8 cellular contexts compared by ENCODE assay signal in genomic region chr14:60721331-60722162, GRCh38. TPM values are rescaled to one million over a fixed set of nuclear protein-coding genes. Genes with fewer than 3 reads are reported as not detected.
DNase-seq lines count a peak whose midpoint lies in the region; ATAC-seq and TF ChIP-seq lines count a peak whose summit lies in the region.

No MANE protein-coding gene starts in this region.

- peak in 1 of 6 experiments; percentile 19 for TF ChIP-seq CTCF in Peyer's patch (IDR thresholded peaks at IDR 0.05)
- peak in 5 of 9 donors; percentile 18 to 46 (median 43) for TF ChIP-seq CTCF in heart right ventricle (IDR thresholded peaks at IDR 0.05)

- TF ChIP-seq POLR2A in Peyer's patch (IDR thresholded peaks at IDR 0.05) = no peak

- H3K4me3 Mint-ChIP-seq in activated naive CD8-positive, alpha-beta T cell treated with anti-CD3 and anti-CD28 coated beads for 36 hours = peak overlapping the region; percentile 76

- ATAC-seq in GM18498 (IDR thresholded peaks at IDR 0.05; ENCODE audit: unreplicated experiment) = peak; percentile 37
- ATAC-seq in heart right ventricle = peak; percentile 35 to 64 (median 54)

- peaks cover 69% of the 10 kb centered on the region for H3K27me3 Mint-ChIP-seq in activated naive CD8-positive, alpha-beta T cell treated with anti-CD3 and anti-CD28 coated beads for 36 hours

- peak in 2 of 3 donors; percentile 53 for DNase-seq in Peyer's patch
- peak; percentile 73 for DNase-seq in activated naive CD8-positive, alpha-beta T cell treated with anti-CD3 and anti-CD28 coated beads for 36 hours
- DNase-seq in heart right ventricle = peak; percentile 6 to 37
- no peak for DNase-seq in cortex of kidney (lab: John Stamatoyannopoulos, UW)
- no peak for DNase-seq in SKM-1 (lab: John Stamatoyannopoulos, UW; ENCODE audit: unreplicated experiment)

- H2AFZ ChIP-seq in ACC112 (ENCODE audit: low read length, unreplicated experiment) = no peak overlapping the region

- peaks cover 9% of the 10 kb centered on the region for H3K36me3 ChIP-seq in ACC112 (ENCODE audit: insufficient read depth, low read length)
- no peaks in the 10 kb centered on the region for H3K36me3 ChIP-seq in Peyer's patch
- H3K36me3 ChIP-seq in heart right ventricle = no peaks in the 10 kb centered on the region
- H3K36me3 ChIP-seq in rectal smooth muscle tissue (ENCODE audit: control insufficient read depth, insufficient read depth, low read length) = no peaks in the 10 kb centered on the region

- H3K4me3 ChIP-seq in ACC112 (ENCODE audit: low read depth, low read length) (peak overlapping the region; percentile 81), Peyer's patch (peak overlapping the region; percentile 47 to 75 (median 64)), heart right ventricle (peak overlapping the region in 9 of 10 donors; percentile 59 to 80 (median 74)), rectal smooth muscle tissue (ENCODE audit: low read length) (peak overlapping the region; percentile 76)

- H3K27me3 ChIP-seq in ACC112 (ENCODE audit: insufficient read depth, low read length) (no peaks in the 10 kb centered on the region), Peyer's patch (peaks cover 0 to 29% of the 10 kb centered on the region in 2 donors), heart right ventricle (peaks cover 0 to 97% (median 46%) of the 10 kb centered on the region in 7 donors), rectal smooth muscle tissue (ENCODE audit: control insufficient read depth, insufficient read depth, low read length) (peaks cover 20% of the 10 kb centered on the region)

- WGBS in heart right ventricle, 2 donors = 6 to 7% methylated on average over 69 to 74 of the region's 74 CpGs

- H3K27ac ChIP-seq in ACC112 (ENCODE audit: low read depth, low read length) = no peak overlapping the region
- no peak overlapping the region for H3K27ac ChIP-seq in Peyer's patch
- no peak overlapping the region for H3K27ac ChIP-seq in heart right ventricle
- H3K27ac ChIP-seq in rectal smooth muscle tissue (ENCODE audit: low read depth, low read length) = no peak overlapping the region

- no peak overlapping the region for H3K9ac ChIP-seq in rectal smooth muscle tissue (ENCODE audit: low read length)

- H3K4me1 ChIP-seq in ACC112 (ENCODE audit: control insufficient read depth, insufficient read depth, low read length, unreplicated experiment) (peaks cover 9% of the 10 kb centered on the region), Peyer's patch (peaks cover 0 to 36% (median 14%) of the 10 kb centered on the region in 4 donors), heart right ventricle (peaks cover 0 to 34% (median 19%) of the 10 kb centered on the region in 9 donors), rectal smooth muscle tissue (ENCODE audit: control insufficient read depth, insufficient read depth, low read length) (no peaks in the 10 kb centered on the region)

- intact Hi-C loops in heart right ventricle (cut with DNase I) = loop anchor here in 3 of 10 donors (5.0 to 10.0 kb wide), 4 partner anchors 64 to 303 kb away; partner anchors contain the start of genes SLC38A6 (in 2 of the 3) and TRMT5 (in 2 of the 3)

- no peak overlapping the region for H3K27ac Mint-ChIP-seq in activated naive CD8-positive, alpha-beta T cell treated with anti-CD3 and anti-CD28 coated beads for 36 hours

- peaks cover 28% of the 10 kb centered on the region for H3K79me2 ChIP-seq in ACC112 (ENCODE audit: control insufficient read depth, insufficient read depth, low read length, unreplicated experiment)

- no peaks in the 10 kb centered on the region for H3K36me3 Mint-ChIP-seq in activated naive CD8-positive, alpha-beta T cell treated with anti-CD3 and anti-CD28 coated beads for 36 hours

- no peaks in the 10 kb centered on the region for H3K9me3 ChIP-seq in Peyer's patch
- H3K9me3 ChIP-seq in heart right ventricle = no peaks in the 10 kb centered on the region

- no peaks in the 10 kb centered on the region for H3K9me3 Mint-ChIP-seq in activated naive CD8-positive, alpha-beta T cell treated with anti-CD3 and anti-CD28 coated beads for 36 hours

- peaks cover 15% of the 10 kb centered on the region for H3K4me1 Mint-ChIP-seq in activated naive CD8-positive, alpha-beta T cell treated with anti-CD3 and anti-CD28 coated beads for 36 hours

RNA-seq across cellular contexts. Expression of gene SIX4, which starts 2.6 kb away (rescaled TPM):
- total RNA-seq in Peyer's patch (1 to 10 TPM in 1 of 4 donors, not detected in 3; 2.1 TPM), heart right ventricle (1 to 10 TPM in 3 of 10 donors, under 1 TPM in 7; 0.59 to 1.5 (median 0.82) TPM)
- under 1 TPM in 1 of 2 experiments, not detected in 1; 0.04 TPM for total RNA-seq in activated naive CD8-positive, alpha-beta T cell treated with anti-CD3 and anti-CD28 coated beads for 36 hours
- under 1 TPM; 0.16 to 0.29 TPM for polyA plus RNA-seq in heart right ventricle

RNA-seq across cellular contexts. Expression of gene MNAT1, which starts 13.0 kb away (rescaled TPM):
- 10 to 100 TPM in 3 of 4 donors, 1 to 10 TPM in 1; 7.5 to 66.8 (median 17.2) TPM for total RNA-seq in Peyer's patch
- total RNA-seq in activated naive CD8-positive, alpha-beta T cell treated with anti-CD3 and anti-CD28 coated beads for 36 hours = 10 to 100 TPM; 39.7 to 42.7 TPM
- 10 to 100 TPM; 22.8 to 35.3 (median 29.9) TPM for total RNA-seq in heart right ventricle
- polyA plus RNA-seq in heart right ventricle = 10 to 100 TPM; 13.9 to 20.5 TPM

Comparison
In these comparisons a context has a peak if more than half of its experiments do, and no peak if none do; other contexts are left out.
1. DNase-seq: peak in Peyer's patch (2 of 3), activated naive CD8-positive, alpha-beta T cell treated with anti-CD3 and anti-CD28 coated beads for 36 hours (single experiment) and heart right ventricle (2 of 2); none in cortex of kidney (single experiment) and SKM-1 (single experiment).
2. Peak in every context shown above with its lines, with median percentiles within 50 percentile points of each other: H3K4me3 ChIP-seq.